Comparison of ENCODE assay signal across 27 cellular contexts in the genomic region with DNA sequence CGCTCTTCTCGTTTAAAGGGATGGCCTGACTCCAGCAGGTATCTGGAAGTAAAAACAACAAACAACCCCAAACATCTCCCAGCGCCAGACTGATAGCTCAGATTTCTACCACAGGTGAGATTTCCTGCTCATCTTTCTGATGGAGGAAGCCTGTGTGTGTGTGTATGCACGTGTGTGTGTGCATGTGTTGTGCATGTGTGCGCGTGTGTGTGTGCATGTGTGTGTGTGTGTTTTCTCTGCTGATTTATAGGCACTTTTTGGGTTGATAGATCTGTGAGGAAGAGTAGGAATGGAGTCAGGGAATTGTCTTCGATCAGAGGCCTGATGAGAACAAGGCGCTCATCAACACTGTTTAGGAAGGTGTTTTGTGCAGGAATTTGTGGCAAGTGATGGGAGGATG.
"Had no signal": no experiment of that assay in that cellular context is flagged by ENCODE, and none has a peak within 500 bp of the region (broad histone marks: within the 10 kb centered on the region; RNA-seq: fewer than 3 reads in every experiment).

No MANE protein-coding gene starts in this region.

- H3K4me1 ChIP-seq: lower lobe of right lung, parathyroid adenoma had no signal

- H3K36me3 Mint-ChIP-seq: activated naive CD4-positive, alpha-beta T cell treated with anti-CD3 and anti-CD28 coated beads, Interleukin-2, amount 50 U/mL, for 72 hours; immature natural killer cell; natural killer cell treated with Interleukin-12 subunit alpha and Interleukin-12 subunit beta and Interleukin-15 and Interleukin-18, amount 100 ng/mL, for 72 hours; WTC11 had no signal

- H3K79me2 ChIP-seq: hepatocyte, parathyroid adenoma had no signal

- H3K4me3 ChIP-seq: coronary artery, dorsolateral prefrontal cortex, gastrocnemius medialis, hepatocyte, lower lobe of right lung, right atrium auricular region, thoracic aorta, upper lobe of left lung had no signal

- DNase-seq: activated CD4-positive, alpha-beta memory T cell treated with anti-CD3 and anti-CD28 coated beads, Interleukin-2, amount 10 ng/mL, durations not matched to agents 7 days and 5 days; activated CD4-positive, alpha-beta T cell treated with anti-CD3 and anti-CD28 coated beads for 1 hour; activated CD4-positive, alpha-beta T cell treated with anti-CD3 and anti-CD28 coated beads, Interleukin-2, amount 10 ng/mL, durations not matched to agents 7 days and 5 days; activated CD8-positive, alpha-beta memory T cell treated with anti-CD3 and anti-CD28 coated beads, Interleukin-2, amount 50 U/mL, for 48 hours; activated T-cell treated with anti-CD3 and anti-CD28 coated beads, Interleukin-2, amount 50 U/mL, for 4 hours; dorsolateral prefrontal cortex; effector memory CD4-positive, alpha-beta T cell; erythroblast; gastrocnemius medialis; immature natural killer cell; lower lobe of right lung; mesendoderm; occipital lobe; stimulated activated CD4-positive, alpha-beta T cell treated with anti-CD3 and anti-CD28 coated beads, Interleukin-12 subunit alpha, Interleukin-12 subunit beta, amount 100 ng/mL, for 4 hours; stimulated activated CD4-positive, alpha-beta T cell treated with anti-CD3 and anti-CD28 coated beads, Interleukin-4, amount 100 ng/mL, for 1 hour; stimulated activated naive CD8-positive, alpha-beta T cell treated with anti-CD3 and anti-CD28 coated beads, Interleukin-15, Interleukin-2, amounts not matched to agents 100 U/mL and 50 U/mL, for 24 hours; T-helper 2 cell; upper lobe of left lung had no signal

- H3K9ac ChIP-seq: parathyroid adenoma had no signal

- H3K4me3 Mint-ChIP-seq: activated CD4-positive, alpha-beta memory T cell treated with anti-CD3 and anti-CD28 coated beads, Interleukin-2, amount 10 ng/mL, durations not matched to agents 7 days and 5 days; activated CD4-positive, alpha-beta T cell treated with anti-CD3 and anti-CD28 coated beads, Interleukin-2, amount 10 ng/mL, durations not matched to agents 7 days and 5 days; activated T-cell treated with anti-CD3 and anti-CD28 coated beads, Interleukin-2, amount 50 U/mL, for 4 hours; activated T-helper 17 cell treated with anti-CD3 and anti-CD28 coated beads, Interleukin-2, amount 50 U/mL, for 72 hours; immature natural killer cell; natural killer cell treated with Interleukin-12 subunit alpha and Interleukin-12 subunit beta and Interleukin-15 and Interleukin-18, amount 100 ng/mL, for 72 hours; WTC11 had no signal

- H3K9me3 ChIP-seq: gastrocnemius medialis, lower lobe of right lung, right atrium auricular region, thoracic aorta, upper lobe of left lung had no signal

- H3K27me3 ChIP-seq: dorsolateral prefrontal cortex, gastrocnemius medialis, hepatocyte, right atrium auricular region had no signal

- H3K27ac Mint-ChIP-seq: activated CD4-positive, alpha-beta memory T cell treated with anti-CD3 and anti-CD28 coated beads, Interleukin-2, amount 10 ng/mL, durations not matched to agents 7 days and 5 days; activated CD4-positive, alpha-beta T cell treated with anti-CD3 and anti-CD28 coated beads, Interleukin-2, amount 10 ng/mL, durations not matched to agents 7 days and 5 days; activated naive CD4-positive, alpha-beta T cell treated with anti-CD3 and anti-CD28 coated beads, Interleukin-2, amount 50 U/mL, for 72 hours; activated T-helper 17 cell treated with anti-CD3 and anti-CD28 coated beads, Interleukin-2, amount 50 U/mL, for 72 hours; immature natural killer cell; natural killer cell treated with Interleukin-12 subunit alpha and Interleukin-12 subunit beta and Interleukin-15 and Interleukin-18, amount 100 ng/mL, for 72 hours; WTC11 had no signal

- H2AFZ ChIP-seq: hepatocyte, parathyroid adenoma had no signal

- H3K4me2 ChIP-seq: hepatocyte had no signal

- H3K27ac ChIP-seq: coronary artery, gastrocnemius medialis, hepatocyte, lower lobe of right lung, parathyroid adenoma, right atrium auricular region, thoracic aorta had no signal

- H3K4me1 Mint-ChIP-seq: activated CD4-positive, alpha-beta memory T cell treated with anti-CD3 and anti-CD28 coated beads, Interleukin-2, amount 10 ng/mL, durations not matched to agents 7 days and 5 days; activated CD4-positive, alpha-beta T cell treated with anti-CD3 and anti-CD28 coated beads, Interleukin-2, amount 10 ng/mL, durations not matched to agents 7 days and 5 days; immature natural killer cell had no signal

- H3K9me3 Mint-ChIP-seq: activated CD4-positive, alpha-beta memory T cell treated with anti-CD3 and anti-CD28 coated beads, Interleukin-2, amount 10 ng/mL, durations not matched to agents 7 days and 5 days; activated CD4-positive, alpha-beta T cell treated with anti-CD3 and anti-CD28 coated beads, Interleukin-2, amount 10 ng/mL, durations not matched to agents 7 days and 5 days; activated naive CD4-positive, alpha-beta T cell treated with anti-CD3 and anti-CD28 coated beads, Interleukin-2, amount 50 U/mL, for 72 hours; activated T-cell treated with anti-CD3 and anti-CD28 coated beads, Interleukin-2, amount 50 U/mL, for 4 hours; activated T-helper 17 cell treated with anti-CD3 and anti-CD28 coated beads, Interleukin-2, amount 50 U/mL, for 72 hours; immature natural killer cell; natural killer cell treated with Interleukin-12 subunit alpha and Interleukin-12 subunit beta and Interleukin-15 and Interleukin-18, amount 100 ng/mL, for 72 hours; WTC11 had no signal

- H3K36me3 ChIP-seq: gastrocnemius medialis, lower lobe of right lung, right atrium auricular region, thoracic aorta, upper lobe of left lung had no signal
